Comparison of ENCODE assay signal across 8 cellular contexts in genomic region chr7:150404172-150404784, GRCh38. TPM values are rescaled to one million over a fixed set of nuclear protein-coding genes. Genes with fewer than 3 reads are reported as not detected.
DNase-seq lines count a peak whose midpoint lies in the region; ATAC-seq and TF ChIP-seq lines count a peak whose summit lies in the region.

No MANE protein-coding gene starts in this region.

- ATAC-seq in HG02970 (IDR thresholded peaks at IDR 0.05; ENCODE audit: low FRiP score, unreplicated experiment) (no peak), GM19463 (IDR thresholded peaks at IDR 0.05; ENCODE audit: unreplicated experiment) (no peak), HG03460 (IDR thresholded peaks at IDR 0.05; ENCODE audit: unreplicated experiment) (no peak)

- no peaks in the 10 kb centered on the region for H3K9me3 Mint-ChIP-seq in activated naive CD4-positive, alpha-beta T cell treated with anti-CD3 and anti-CD28 coated beads, Interleukin-2, amount 50 U/mL, for 24 hours
- H3K9me3 Mint-ChIP-seq in brain = peaks cover 0 to 2% (median 0%) of the 10 kb centered on the region in 5 experiments
- no peaks in the 10 kb centered on the region for H3K9me3 Mint-ChIP-seq in type B pancreatic cell

- intact Hi-C loops in lower leg skin (cut with DNase I; ENCODE audit: low total_unique reads) = no loop called here

- TF ChIP-seq POLR2A in lower leg skin (IDR thresholded peaks at IDR 0.05) = no peak

- H3K4me3 ChIP-seq in lower leg skin (ENCODE audit: low read depth, poor library complexity, severe bottlenecking) = peak overlapping the region; percentile 52

- peak overlapping the region; percentile 93 for H3K4me3 Mint-ChIP-seq in activated naive CD4-positive, alpha-beta T cell treated with anti-CD3 and anti-CD28 coated beads, Interleukin-2, amount 50 U/mL, for 24 hours
- H3K4me3 Mint-ChIP-seq in brain = peak overlapping the region; percentile 77 to 95 (median 89)
- peak overlapping the region; percentile 98 for H3K4me3 Mint-ChIP-seq in type B pancreatic cell

- H3K27me3 Mint-ChIP-seq in activated naive CD4-positive, alpha-beta T cell treated with anti-CD3 and anti-CD28 coated beads, Interleukin-2, amount 50 U/mL, for 24 hours = no peaks in the 10 kb centered on the region
- peaks cover 12% of the 10 kb centered on the region for H3K27me3 Mint-ChIP-seq in brain
- no peaks in the 10 kb centered on the region for H3K27me3 Mint-ChIP-seq in type B pancreatic cell

- TF ChIP-seq CTCF in brain (conservative IDR thresholded peaks at IDR 0.05) (no peak), lower leg skin (IDR thresholded peaks at IDR 0.05) (no peak), type B pancreatic cell (conservative IDR thresholded peaks at IDR 0.05) (no peak)

- peak overlapping the region; percentile 94 for H3K27ac Mint-ChIP-seq in activated naive CD4-positive, alpha-beta T cell treated with anti-CD3 and anti-CD28 coated beads, Interleukin-2, amount 50 U/mL, for 24 hours
- H3K27ac Mint-ChIP-seq in brain (peak overlapping the region; percentile 72 to 95 (median 88)), type B pancreatic cell (peak overlapping the region; percentile 53)

- DNase-seq in activated naive CD4-positive, alpha-beta T cell treated with Interleukin-2 at 50 U/mL for 16 hours = no peak
- DNase-seq in lower leg skin (ENCODE audit: low spot score in 2 of 2) = peak in 1 of 2 donors; percentile 83
- no peak for DNase-seq in type B pancreatic cell (ENCODE audit: extremely low spot score, unreplicated experiment)

- H3K36me3 Mint-ChIP-seq in activated naive CD4-positive, alpha-beta T cell treated with anti-CD3 and anti-CD28 coated beads, Interleukin-2, amount 50 U/mL, for 24 hours = peaks cover 6% of the 10 kb centered on the region
- peaks cover 9% of the 10 kb centered on the region for H3K36me3 Mint-ChIP-seq in brain
- peaks cover 15% of the 10 kb centered on the region for H3K36me3 Mint-ChIP-seq in type B pancreatic cell

- WGBS in lower leg skin, 2 donors = 44 to 46% methylated on average over 16 of the region's 16 CpGs

- H3K4me1 Mint-ChIP-seq in activated naive CD4-positive, alpha-beta T cell treated with anti-CD3 and anti-CD28 coated beads, Interleukin-2, amount 50 U/mL, for 24 hours = peaks cover 40% of the 10 kb centered on the region
- peaks cover 75% of the 10 kb centered on the region for H3K4me1 Mint-ChIP-seq in brain
- H3K4me1 Mint-ChIP-seq in type B pancreatic cell (ENCODE audit: unreplicated experiment) = peaks cover 70% of the 10 kb centered on the region

RNA-seq across cellular contexts. Expression of gene ZNF775, which starts 25.1 kb away (rescaled TPM):
- polyA plus RNA-seq in brain (ENCODE audit: insufficient read depth, low read depth, low replicate concordance) = 23.0 TPM
- total RNA-seq in lower leg skin (1 to 10 TPM; 1.4 to 3.8 (median 2.4) TPM), type B pancreatic cell (ENCODE audit: low replicate concordance) (6.9 and 12.3 TPM in 2 replicates)

RNA-seq across cellular contexts. Expression of gene REPIN1, which starts 35.7 kb away (rescaled TPM):
- 146 TPM for polyA plus RNA-seq in brain (ENCODE audit: insufficient read depth, low read depth, low replicate concordance)
- total RNA-seq in lower leg skin = 10 to 100 TPM; 47.8 to 71.4 (median 63.9) TPM
- 142 and 154 TPM in 2 replicates for total RNA-seq in type B pancreatic cell (ENCODE audit: low replicate concordance)

RNA-seq across cellular contexts. Expression of gene GIMAP8, which starts 46.2 kb away (rescaled TPM):
- polyA plus RNA-seq in brain (ENCODE audit: insufficient read depth, low read depth, low replicate concordance) = 1.9 TPM
- total RNA-seq in lower leg skin = 10 to 100 TPM in 1 of 4 donors, 1 to 10 TPM in 3; 2.3 to 10.7 (median 3.4) TPM
- not detected in 2 replicates for total RNA-seq in type B pancreatic cell (ENCODE audit: low replicate concordance)
